Comparison of ENCODE assay signal across 14 cellular contexts in the genomic region with DNA sequence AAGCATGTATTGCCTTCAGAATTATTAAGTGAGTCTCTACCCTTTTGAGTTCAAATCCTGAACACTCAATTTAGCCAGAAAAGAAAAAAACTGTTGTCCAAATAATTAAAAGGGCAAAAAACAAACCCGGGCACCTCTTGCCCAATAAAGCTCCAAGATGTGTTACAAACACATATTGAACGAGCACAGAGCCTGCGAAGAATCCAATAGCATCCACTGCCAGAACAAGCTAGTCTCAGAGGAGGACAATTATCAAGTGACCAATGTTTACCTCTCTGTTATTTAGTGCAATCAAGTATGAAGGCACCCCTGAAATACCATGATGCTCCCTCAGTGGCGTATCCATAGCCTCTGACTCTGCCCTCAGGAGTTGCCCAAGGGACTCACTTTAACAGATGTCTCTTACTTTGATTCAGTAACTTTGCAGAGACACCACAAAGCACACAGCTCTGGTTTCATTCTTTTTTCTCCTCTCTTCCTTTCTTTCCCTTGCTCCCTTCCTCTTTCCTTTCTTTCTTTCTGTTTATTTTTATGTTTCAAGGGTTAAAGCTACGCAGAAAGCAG.
"Had no signal": no experiment of that assay in that cellular context is flagged by ENCODE, and none has a peak within 500 bp of the region (broad histone marks: within the 10 kb centered on the region; RNA-seq: fewer than 3 reads in every experiment).

No MANE protein-coding gene starts in this region.

- H3K27me3 ChIP-seq: brain microvascular endothelial cell, right atrium auricular region, suprapubic skin had no signal

- H3K36me3 ChIP-seq: brain microvascular endothelial cell, heart left ventricle, right atrium auricular region, suprapubic skin had no signal

- H3K4me3 ChIP-seq: coronary artery, heart left ventricle, right atrium auricular region, suprapubic skin had no signal

- DNase-seq: activated CD4-positive, alpha-beta T cell treated with anti-CD3 and anti-CD28 coated beads, Interleukin-2, amount 50 U/mL, for 1 hour; activated CD8-positive, alpha-beta memory T cell treated with anti-CD3 and anti-CD28 coated beads for 24 hours; activated gamma-delta T cell treated with Interleukin-2 at 50 U/mL for 16 hours; brain microvascular endothelial cell; effector CD8-positive, alpha-beta T cell; foreskin melanocyte; heart left ventricle; left colon; mammary epithelial cell; naive thymus-derived CD8-positive, alpha-beta T cell; nucleus accumbens had no signal

- H3K9me3 ChIP-seq: heart left ventricle, right atrium auricular region, suprapubic skin had no signal

- H3K4me1 ChIP-seq: heart left ventricle, right atrium auricular region, suprapubic skin had no signal

- H3K27ac ChIP-seq: brain microvascular endothelial cell, coronary artery, heart left ventricle, right atrium auricular region, suprapubic skin had no signal
